In the genomic region with DNA sequence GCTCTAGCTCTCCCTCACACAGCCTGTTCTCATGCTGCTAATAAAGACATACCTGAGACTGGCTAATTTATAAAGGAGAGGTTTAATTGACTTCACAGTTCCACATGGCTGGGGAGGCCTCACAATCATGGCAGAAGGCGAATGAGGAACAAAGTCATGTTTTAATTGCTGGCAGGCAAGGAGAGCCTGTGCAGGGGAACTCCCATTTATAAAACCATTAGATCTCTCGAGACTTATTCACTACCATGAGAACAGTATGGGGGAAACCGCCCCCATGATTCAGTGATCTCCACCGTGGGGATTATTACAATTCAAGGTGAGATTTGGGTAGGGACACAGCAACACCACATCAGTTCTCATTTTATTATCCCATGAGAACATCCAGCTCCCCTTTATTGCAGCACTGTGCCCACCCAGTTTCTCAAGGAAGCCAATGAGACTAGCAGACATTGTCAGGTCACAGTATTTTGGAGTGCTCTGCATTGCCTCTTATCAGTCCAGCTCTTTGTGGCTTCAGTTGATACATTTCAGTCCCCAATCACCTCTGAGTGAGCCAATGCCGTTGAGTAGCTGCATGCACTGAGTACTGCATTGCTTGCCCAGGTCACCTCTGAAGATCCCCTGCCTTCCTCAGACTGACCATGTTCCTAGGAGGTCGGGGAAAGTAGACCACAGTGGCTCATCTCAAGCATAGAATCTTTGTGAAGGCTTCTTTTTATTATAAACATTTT, we compare ENCODE assay signal across 10 cellular contexts.
"Had no signal": no experiment of that assay in that cellular context is flagged by ENCODE, and none has a peak within 500 bp of the region (broad histone marks: within the 10 kb centered on the region; RNA-seq: fewer than 3 reads in every experiment).

No MANE protein-coding gene starts in this region.

- H3K4me3 ChIP-seq: body of pancreas had no signal

- H3K9me3 ChIP-seq: body of pancreas had no signal

- H3K27me3 ChIP-seq: body of pancreas had no signal

- DNase-seq: activated CD4-positive, alpha-beta T cell treated with anti-CD3 and anti-CD28 coated beads, Interleukin-2, amount 50 U/mL, for 1 hour; activated CD8-positive, alpha-beta memory T cell treated with anti-CD3 and anti-CD28 coated beads for 24 hours; activated naive CD8-positive, alpha-beta T cell treated with anti-CD3 and anti-CD28 coated beads for 36 hours; amygdala; body of pancreas; effector memory CD4-positive, alpha-beta T cell; foreskin melanocyte; head of caudate nucleus; substantia nigra had no signal

- ATAC-seq: body of pancreas; stimulated activated effector memory CD8-positive, alpha-beta T cell treated with anti-CD3 and anti-CD28 coated beads, Interleukin-12 subunit alpha, Interleukin-12 subunit beta, amount 100 ng/mL, for 72 hours had no signal

- H3K27ac ChIP-seq: body of pancreas had no signal
